26 cellular contexts compared by ENCODE assay signal in the genomic region with DNA sequence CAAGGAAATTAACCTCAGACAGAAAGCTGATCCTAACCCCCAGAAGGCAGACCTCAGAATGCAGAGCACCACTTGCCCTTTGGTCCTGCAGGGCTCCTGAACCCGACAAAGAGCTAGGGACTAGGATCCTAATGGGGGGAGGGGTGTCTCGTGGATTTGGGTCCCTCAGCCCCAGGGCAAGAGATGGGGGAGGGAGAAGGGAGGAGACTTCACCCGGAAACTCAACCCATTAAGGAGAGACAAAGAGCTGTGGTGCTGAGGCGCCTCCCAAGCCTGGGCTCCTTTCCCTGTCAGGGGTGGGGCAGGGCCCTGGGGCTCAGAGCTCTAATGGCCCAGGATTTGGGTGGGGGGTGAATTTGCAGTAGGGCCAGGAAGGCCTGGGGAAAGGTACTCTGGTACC. TPM values are rescaled to one million over a fixed set of nuclear protein-coding genes. Genes with fewer than 3 reads are reported as not detected.
DNase-seq lines count a peak whose midpoint lies in the region; ATAC-seq, FAIRE-seq and TF ChIP-seq lines count a peak whose summit lies in the region.
"Had no signal": no experiment of that assay in that cellular context is flagged by ENCODE, and none has a peak within 500 bp of the region (broad histone marks: within the 10 kb centered on the region; RNA-seq: fewer than 3 reads in every experiment).

No MANE protein-coding gene starts in this region.

- 0 out of 2 replicates have a peak overlapping the region, but pooled peaks have one; percentile 14 for H2AFZ ChIP-seq in GM23338
- no peak overlapping the region for H2AFZ ChIP-seq in keratinocyte (ENCODE audit: control insufficient read depth, low read length)
- no peak overlapping the region for H2AFZ ChIP-seq in smooth muscle cell (ENCODE audit: low read depth)

- no peaks in the 10 kb centered on the region; the same call in 2 of the 3 replicates for H3K36me3 Mint-ChIP-seq in GM23338 (ENCODE audit: low read depth)
- H3K36me3 Mint-ChIP-seq: naive B cell had no signal

- intact Hi-C loops in breast epithelium (cut with DNase I; ENCODE audit: low total_unique reads) = no loop called here

- H3K27me3 ChIP-seq in GM23338 (ENCODE audit: insufficient read depth) = no peaks in the 10 kb centered on the region
- H3K27me3 ChIP-seq in breast epithelium = no peaks in the 10 kb centered on the region
- no peaks in the 10 kb centered on the region for H3K27me3 ChIP-seq in keratinocyte (ENCODE audit: control insufficient read depth, extremely low read depth, insufficient read depth, low read length)
- no peaks in the 10 kb centered on the region for H3K27me3 ChIP-seq in smooth muscle cell (ENCODE audit: low read depth)
- H3K27me3 ChIP-seq: cardiac muscle cell, upper lobe of right lung had no signal

- H3K4me2 ChIP-seq in GM23338 (0 out of 2 replicates have a peak overlapping the region, but pooled peaks have one; percentile 38), keratinocyte (ENCODE audit: control insufficient read depth, extremely low read depth, insufficient read depth, low read depth, low read length) (peak overlapping the region; percentile 23), smooth muscle cell (peak overlapping the region; percentile 80)

- peaks cover 5% of the 10 kb centered on the region; the same call in 1 of the 2 replicates for H3K9me2 ChIP-seq in GM23338 (ENCODE audit: insufficient read depth)

- no peak overlapping the region for H3K27ac ChIP-seq in GM23338 (ENCODE audit: low read depth)
- H3K27ac ChIP-seq in breast epithelium = peak overlapping the region; percentile 92 to 98
- peak overlapping the region; percentile 6 for H3K27ac ChIP-seq in keratinocyte (ENCODE audit: control insufficient read depth, insufficient read depth, low read length)
- peak overlapping the region; percentile 96 for H3K27ac ChIP-seq in smooth muscle cell (ENCODE audit: low read depth)
- H3K27ac ChIP-seq: cardiac muscle cell, upper lobe of right lung had no signal

- H3K4me3 ChIP-seq in GM23338 (no peak overlapping the region), breast epithelium (peak overlapping the region in 2 of 3 donors; percentile 60 to 65), keratinocyte (ENCODE audit: control insufficient read depth in 2 of 3, extremely low read depth in 1 of 3, insufficient read depth in 2 of 3, low read depth in 1 of 3, low read length in 3 of 3) (no peak overlapping the region), smooth muscle cell (no peak overlapping the region)
- H3K4me3 ChIP-seq: cardiac muscle cell, upper lobe of right lung had no signal

- dilution Hi-C loops in keratinocyte (cut with MboI; ENCODE audit: extremely low pct_ligation_motif_present, low sequenced_read_pairs) = no loop called here

- TF ChIP-seq CTCF in GM23338 (conservative IDR thresholded peaks at IDR 0.05; ENCODE audit: low read depth in 2 of 2) (no peak), breast epithelium (IDR thresholded peaks at IDR 0.05) (no peak), keratinocyte (optimal IDR thresholded peaks at IDR 0.05 in 1 of 3, IDR thresholded peaks at IDR 0.05 in 1 of 3, conservative IDR thresholded peaks at IDR 0.05 in 1 of 3; ENCODE audit: extremely low read depth in 1 of 3, insufficient read depth in 2 of 3, low read length in 3 of 3) (no peak), smooth muscle cell (IDR thresholded peaks at IDR 0.05; ENCODE audit: borderline replicate concordance, insufficient read depth, poor library complexity, severe bottlenecking) (no peak)

- H3K36me3 ChIP-seq in GM23338 (ENCODE audit: insufficient read depth) (no peaks in the 10 kb centered on the region), breast epithelium (no peaks in the 10 kb centered on the region), keratinocyte (ENCODE audit: control insufficient read depth in 2 of 2, extremely low read depth in 1 of 2, insufficient read depth in 2 of 2, low read length in 2 of 2) (no peaks in the 10 kb centered on the region), smooth muscle cell (ENCODE audit: low read depth) (no peaks in the 10 kb centered on the region)
- H3K36me3 ChIP-seq: cardiac muscle cell, upper lobe of right lung had no signal

- H3K9me3 ChIP-seq in breast epithelium (no peaks in the 10 kb centered on the region), keratinocyte (ENCODE audit: control insufficient read depth, low read depth, low read length) (no peaks in the 10 kb centered on the region), smooth muscle cell (replicated peaks; ENCODE audit: low read depth) (no peaks in the 10 kb centered on the region)
- H3K9me3 ChIP-seq: upper lobe of right lung had no signal

- H3K4me1 Mint-ChIP-seq in GM23338 = peaks cover 20% of the 10 kb centered on the region
- H3K4me1 Mint-ChIP-seq: naive B cell had no signal

- H3K27ac Mint-ChIP-seq in GM23338 = no peak overlapping the region
- H3K27ac Mint-ChIP-seq: activated CD4-positive, alpha-beta memory T cell treated with anti-CD3 and anti-CD28 coated beads, Interleukin-2, amount 10 ng/mL, durations not matched to agents 7 days and 5 days; H9 had no signal

- WGBS in smooth muscle cell (ENCODE audit: low lambda C conversion rate) = 48% methylated on average over 4 of the region's 4 CpGs

- peaks cover 12% of the 10 kb centered on the region for H3K27me3 Mint-ChIP-seq in GM23338 (ENCODE audit: insufficient read depth, low read depth, poor library complexity)
- H3K27me3 Mint-ChIP-seq: activated CD4-positive, alpha-beta memory T cell treated with anti-CD3 and anti-CD28 coated beads, Interleukin-2, amount 10 ng/mL, durations not matched to agents 7 days and 5 days had no signal

- H3K79me2 ChIP-seq in GM23338 (replicated peaks; ENCODE audit: insufficient read depth) = no peaks in the 10 kb centered on the region
- no peaks in the 10 kb centered on the region for H3K79me2 ChIP-seq in keratinocyte (ENCODE audit: control insufficient read depth, insufficient read depth, low read length)
- H3K79me2 ChIP-seq in smooth muscle cell (ENCODE audit: low read depth) = no peaks in the 10 kb centered on the region

- no peak; the same call in 2 of the 3 replicates for ATAC-seq in GM23338
- no peak for ATAC-seq in HG03045 (IDR thresholded peaks at IDR 0.05; ENCODE audit: unreplicated experiment)
- ATAC-seq: activated CD4-positive, CD25-positive, alpha-beta regulatory T cell treated with anti-CD3 and anti-CD28 coated beads, Interleukin-2, amount 50 U/mL, for 24 hours; upper lobe of right lung had no signal

- no peaks in the 10 kb centered on the region; the same call in 2 of the 3 replicates for H3K9me3 Mint-ChIP-seq in GM23338
- H3K9me3 Mint-ChIP-seq: activated CD4-positive, alpha-beta memory T cell treated with anti-CD3 and anti-CD28 coated beads, Interleukin-2, amount 10 ng/mL, durations not matched to agents 7 days and 5 days; H9; naive B cell had no signal

- no peak for TF ChIP-seq POLR2A in breast epithelium (IDR thresholded peaks at IDR 0.05)

- no peaks in the 10 kb centered on the region for H4K20me1 ChIP-seq in GM23338 (replicated peaks; ENCODE audit: insufficient read depth)
- H4K20me1 ChIP-seq in keratinocyte (ENCODE audit: control insufficient read depth, extremely low read depth, insufficient read depth, low read length) = no peaks in the 10 kb centered on the region
- H4K20me1 ChIP-seq in smooth muscle cell (ENCODE audit: low read depth) = no peaks in the 10 kb centered on the region

- no peaks in the 10 kb centered on the region for H3K9me1 ChIP-seq in keratinocyte (ENCODE audit: control insufficient read depth, extremely low read depth, insufficient read depth, low read length)

- H3K9ac ChIP-seq in keratinocyte (ENCODE audit: control insufficient read depth, extremely low read depth, insufficient read depth, low read length) = no peak overlapping the region
- H3K9ac ChIP-seq in smooth muscle cell (ENCODE audit: low read depth) = peak overlapping the region; percentile 85

- H3K4me1 ChIP-seq in GM23338 (ENCODE audit: insufficient read depth) (peaks cover 7% of the 10 kb centered on the region), breast epithelium (peaks cover 0 to 15% of the 10 kb centered on the region in 2 donors), keratinocyte (ENCODE audit: control insufficient read depth, extremely low read depth, insufficient read depth, low read length) (peaks cover 61% of the 10 kb centered on the region), smooth muscle cell (ENCODE audit: low read depth) (peaks cover 22% of the 10 kb centered on the region)

- no peak overlapping the region for H3K4me3 Mint-ChIP-seq in GM23338
- H3K4me3 Mint-ChIP-seq: activated CD4-positive, alpha-beta memory T cell treated with anti-CD3 and anti-CD28 coated beads, Interleukin-2, amount 10 ng/mL, durations not matched to agents 7 days and 5 days; H9; naive B cell had no signal

- FAIRE-seq in keratinocyte (lab: Jason Lieb, UNC) = peak; percentile 32
- FAIRE-seq: endothelial cell of umbilical vein had no signal

- H3F3A ChIP-seq in GM23338 (replicated peaks; ENCODE audit: low read depth) (no peaks in the 10 kb centered on the region), smooth muscle cell (ENCODE audit: low read depth) (peaks cover 17% of the 10 kb centered on the region)

- peak; percentile 17 for DNase-seq in GM23338 (ENCODE audit: low spot score)
- no peak for DNase-seq in breast epithelium (ENCODE audit: low spot score in 2 of 2)
- DNase-seq in keratinocyte (ENCODE audit: low read depth, low spot score) = no peak
- DNase-seq in smooth muscle cell (lab: John Stamatoyannopoulos, UW; ENCODE audit: unreplicated experiment) = no peak
- DNase-seq in NCI-H1694 treated with DMSO at 0.1 percent for 48 hours (lab: John Stamatoyannopoulos, UW) = no peak
- DNase-seq in activated T-cell treated with anti-CD3 and anti-CD28 coated beads, Interleukin-2, amount 50 U/mL, for 1 hour = no peak
- no peak for DNase-seq in pons (ENCODE audit: low spot score)
- DNase-seq: activated CD4-positive, alpha-beta memory T cell treated with anti-CD3 and anti-CD28 coated beads, Interleukin-2, amount 10 ng/mL, durations not matched to agents 7 days and 5 days; activated naive CD4-positive, alpha-beta T cell; amniotic stem cell; dermis blood vessel endothelial cell; foreskin fibroblast; H9; MM.1S; naive B cell; NCI-H82; OCI-M1; SHP77 treated with DMSO at 0.1 percent for 48 hours; SW 1271; upper lobe of right lung had no signal

RNA-seq across cellular contexts. Expression of a gene that starts 2.9 kb away (rescaled TPM):
- total RNA-seq in GM23338 (2014; rRNA removed; shearing (Covaris generic)) = not detected in 2 replicates
- polyA plus RNA-seq in GM23338 (2016; fragmentation: Nextera tagmentation; extraction: Ambion mirVana) (0.16 and 0.42 TPM in 2 replicates), keratinocyte (6.0 to 19.0 TPM (median 8.6 TPM) in 3 replicates), smooth muscle cell (12.7 and 32.8 TPM in 2 replicates)
- total RNA-seq in breast epithelium (10 to 100 TPM in 2 of 3 donors, not detected in 1; 28.5 to 56.3 TPM), smooth muscle cell (18.2 and 27.6 TPM in 2 replicates)
- polyA plus RNA-seq in keratinocyte (2011; ENCODE audit: low read depth) = 60.1 TPM
- 2.6 and 4.3 TPM in 2 replicates for polyA plus RNA-seq in keratinocyte (2011; cell fraction: cytosol; rRNA removed)
- 20.7 and 42.1 TPM in 2 replicates for polyA plus RNA-seq in keratinocyte (2011; cell fraction: nucleus; rRNA removed)
- 2.9 and 144 TPM in 2 replicates for polyA plus RNA-seq in keratinocyte (2012; ENCODE audit: low replicate concordance)
- 7.1 to 52.8 TPM (median 19.4 TPM) in 3 replicates for polyA minus RNA-seq in keratinocyte
- polyA minus RNA-seq in keratinocyte (2011; cell fraction: cytosol; rRNA and poly(A)+ RNA removed) = 6.5 TPM
- 19.1 and 21.9 TPM in 2 replicates for polyA minus RNA-seq in keratinocyte (2011; cell fraction: nucleus; rRNA and poly(A)+ RNA removed)
- total RNA-seq: activated CD4-positive, alpha-beta memory T cell treated with anti-CD3 and anti-CD28 coated beads, Interleukin-2, amount 10 ng/mL, durations not matched to agents 7 days and 5 days; cardiac muscle cell; lung microvascular endothelial cell had no signal
- polyA plus RNA-seq: BJ, cardiac muscle cell had no signal

RNA-seq across cellular contexts. Expression of a gene that starts 11.7 kb away (rescaled TPM):
- total RNA-seq in GM23338 (2014; rRNA removed; shearing (Covaris generic)) = 5.6 and 6.3 TPM in 2 replicates
- polyA plus RNA-seq in GM23338 (2016; fragmentation: Nextera tagmentation; extraction: Ambion mirVana) (6.6 and 7.2 TPM in 2 replicates), keratinocyte (0.32 to 0.73 TPM (median 0.54 TPM) in 3 replicates), smooth muscle cell (3.3 and 4.6 TPM in 2 replicates)
- total RNA-seq in breast epithelium (1 to 10 TPM; 5.8 to 9.8 (median 8.5) TPM), smooth muscle cell (2.2 and 10.0 TPM in 2 replicates)
- not detected for polyA plus RNA-seq in keratinocyte (2011; ENCODE audit: low read depth)
- polyA plus RNA-seq in keratinocyte (2011; cell fraction: cytosol; rRNA removed) = 0.15 and 0.36 TPM in 2 replicates
- 0.38 and 1.3 TPM in 2 replicates for polyA plus RNA-seq in keratinocyte (2011; cell fraction: nucleus; rRNA removed)
- 0.17 and 0.40 TPM in 2 replicates for polyA plus RNA-seq in keratinocyte (2012; ENCODE audit: low replicate concordance)
- polyA minus RNA-seq in keratinocyte = 1.4 TPM in 1 of 3 replicates, not detected in the others
- polyA minus RNA-seq in keratinocyte (2011; cell fraction: cytosol; rRNA and poly(A)+ RNA removed) = not detected
- not detected in 2 replicates for polyA minus RNA-seq in keratinocyte (2011; cell fraction: nucleus; rRNA and poly(A)+ RNA removed)

RNA-seq across cellular contexts. Expression of a gene that starts 16.8 kb away (rescaled TPM):
- total RNA-seq in GM23338 (2014; rRNA removed; shearing (Covaris generic)) = 0.19 TPM in 1 of 2 replicates, not detected in the other
- polyA plus RNA-seq in GM23338 (2016; fragmentation: Nextera tagmentation; extraction: Ambion mirVana) (0.45 and 1.0 TPM in 2 replicates), keratinocyte (0.05 to 0.45 TPM (median 0.16 TPM) in 3 replicates), smooth muscle cell (0.13 and 1.1 TPM in 2 replicates)
- total RNA-seq in breast epithelium (10 to 100 TPM in 1 of 3 donors, 1 to 10 TPM in 2; 5.2 to 16.5 (median 7.9) TPM), smooth muscle cell (0.90 and 1.2 TPM in 2 replicates)
- polyA plus RNA-seq in keratinocyte (2011; ENCODE audit: low read depth) = 6.6 TPM
- polyA plus RNA-seq in keratinocyte (2011; cell fraction: cytosol; rRNA removed) = 0.05 and 0.06 TPM in 2 replicates
- 0.99 and 1.1 TPM in 2 replicates for polyA plus RNA-seq in keratinocyte (2011; cell fraction: nucleus; rRNA removed)
- 0.29 and 11.6 TPM in 2 replicates for polyA plus RNA-seq in keratinocyte (2012; ENCODE audit: low replicate concordance)
- 0.26 to 0.42 TPM in 2 of 3 replicates, not detected in the other for polyA minus RNA-seq in keratinocyte
- not detected for polyA minus RNA-seq in keratinocyte (2011; cell fraction: cytosol; rRNA and poly(A)+ RNA removed)
- polyA minus RNA-seq in keratinocyte (2011; cell fraction: nucleus; rRNA and poly(A)+ RNA removed) = 0.63 and 0.93 TPM in 2 replicates
- total RNA-seq: cardiac muscle cell, dermis blood vessel endothelial cell, endothelial cell of umbilical vein, lung microvascular endothelial cell had no signal
- polyA plus RNA-seq: BJ, endothelial cell of umbilical vein had no signal

RNA-seq across cellular contexts. Expression of a gene that starts 31.4 kb away (rescaled TPM):
- total RNA-seq in GM23338 (2014; rRNA removed; shearing (Covaris generic)) = 19.7 and 45.6 TPM in 2 replicates
- polyA plus RNA-seq in GM23338 (2016; fragmentation: Nextera tagmentation; extraction: Ambion mirVana) (352 and 395 TPM in 2 replicates), keratinocyte (106 to 228 TPM (median 184 TPM) in 3 replicates), smooth muscle cell (139 and 150 TPM in 2 replicates)
- total RNA-seq in breast epithelium (10 to 100 TPM; 32.5 to 50.1 (median 37.0) TPM), smooth muscle cell (49.0 and 82.0 TPM in 2 replicates)
- polyA plus RNA-seq in keratinocyte (2011; ENCODE audit: low read depth) = 260 TPM
- 137 and 187 TPM in 2 replicates for polyA plus RNA-seq in keratinocyte (2011; cell fraction: cytosol; rRNA removed)
- polyA plus RNA-seq in keratinocyte (2011; cell fraction: nucleus; rRNA removed) = 63.9 and 100 TPM in 2 replicates
- polyA plus RNA-seq in keratinocyte (2012; ENCODE audit: low replicate concordance) = 213 and 232 TPM in 2 replicates
- 12.6 to 31.6 TPM (median 18.4 TPM) in 3 replicates for polyA minus RNA-seq in keratinocyte
- 52.6 TPM for polyA minus RNA-seq in keratinocyte (2011; cell fraction: cytosol; rRNA and poly(A)+ RNA removed)
- polyA minus RNA-seq in keratinocyte (2011; cell fraction: nucleus; rRNA and poly(A)+ RNA removed) = 6.5 and 12.3 TPM in 2 replicates

RNA-seq across cellular contexts. Expression of a gene that starts 31.4 kb away (rescaled TPM):
- total RNA-seq in GM23338 (2014; rRNA removed; shearing (Covaris generic)) = 29.7 and 35.9 TPM in 2 replicates
- polyA plus RNA-seq in GM23338 (2016; fragmentation: Nextera tagmentation; extraction: Ambion mirVana) (38.0 and 43.0 TPM in 2 replicates), keratinocyte (22.9 to 51.0 TPM (median 27.6 TPM) in 3 replicates), smooth muscle cell (37.6 and 53.0 TPM in 2 replicates)
- total RNA-seq in breast epithelium (10 to 100 TPM; 36.3 to 44.5 (median 37.0) TPM), smooth muscle cell (33.6 and 37.2 TPM in 2 replicates)
- 24.7 TPM for polyA plus RNA-seq in keratinocyte (2011; ENCODE audit: low read depth)
- polyA plus RNA-seq in keratinocyte (2011; cell fraction: cytosol; rRNA removed) = 24.3 and 34.8 TPM in 2 replicates
- 71.9 and 77.7 TPM in 2 replicates for polyA plus RNA-seq in keratinocyte (2011; cell fraction: nucleus; rRNA removed)
- polyA plus RNA-seq in keratinocyte (2012; ENCODE audit: low replicate concordance) = 41.7 and 50.3 TPM in 2 replicates
- 28.3 to 68.5 TPM (median 38.7 TPM) in 3 replicates for polyA minus RNA-seq in keratinocyte
- polyA minus RNA-seq in keratinocyte (2011; cell fraction: cytosol; rRNA and poly(A)+ RNA removed) = 17.3 TPM
- polyA minus RNA-seq in keratinocyte (2011; cell fraction: nucleus; rRNA and poly(A)+ RNA removed) = 20.2 and 27.1 TPM in 2 replicates

Comparison
In these comparisons a context has a peak if more than half of its experiments do, and no peak if none do; other contexts are left out.
1. H3K4me2 ChIP-seq: peak in every context shown above with its lines; median percentile 80 in smooth muscle cell; 38 in GM23338; 23 in keratinocyte.
2. H3K4me3 ChIP-seq: peak in breast epithelium (2 of 3); none in GM23338 (single experiment), keratinocyte (0 of 3) and smooth muscle cell (single experiment).